ENCODE assay signal across 22 cellular contexts in the genomic region with DNA sequence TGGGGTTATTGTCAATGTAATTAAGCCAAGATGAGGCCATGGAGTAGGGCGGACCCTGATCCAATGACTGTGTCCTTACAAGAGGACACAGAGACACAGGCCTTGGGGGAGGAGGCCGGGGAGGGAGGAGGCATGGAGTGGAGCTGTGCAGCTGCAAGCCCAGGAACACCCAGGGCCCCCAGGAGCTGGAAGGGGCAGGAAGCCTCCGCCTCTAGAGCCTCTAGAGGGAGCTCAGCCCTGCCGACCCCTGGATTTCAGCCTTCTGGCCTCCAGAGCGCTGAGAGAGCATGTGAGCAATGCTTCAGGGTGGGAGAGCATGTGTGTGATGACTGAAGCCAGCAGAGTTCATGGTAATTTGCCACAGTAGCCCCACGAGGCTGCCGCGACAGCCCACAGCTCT.
DNase-seq lines count a peak whose midpoint lies in the region; ATAC-seq and TF ChIP-seq lines count a peak whose summit lies in the region.
"Had no signal": no experiment of that assay in that cellular context is flagged by ENCODE, and none has a peak within 500 bp of the region (broad histone marks: within the 10 kb centered on the region; RNA-seq: fewer than 3 reads in every experiment).

No MANE protein-coding gene starts in this region.

- H3K27me3 ChIP-seq in right atrium auricular region, result no peaks in the 10 kb centered on the region
- H3K27me3 ChIP-seq in aorta (ENCODE audit: control insufficient read depth in 1 of 2, insufficient read depth in 2 of 2, low read length in 1 of 2), result no peaks in the 10 kb centered on the region
- H3K27me3 ChIP-seq: uterus had no signal

- ATAC-seq in Right ventricle myocardium superior (ENCODE audit: poor library complexity) (peak; percentile 70), aorta (ENCODE audit: low FRiP score) (peak; percentile 4), esophagus mucosa (no peak)
- ATAC-seq: natural killer cell treated with Interleukin-12 subunit alpha and Interleukin-12 subunit beta and Interleukin-15 and Interleukin-18, amount 100 ng/mL, for 72 hours had no signal

- no peak for TF ChIP-seq CTCF in right atrium auricular region (IDR thresholded peaks at IDR 0.05)
- peak; percentile 11 for TF ChIP-seq CTCF in choroid plexus epithelial cell (conservative IDR thresholded peaks at IDR 0.05; ENCODE audit: low read depth, low read length)

- no peaks in the 10 kb centered on the region for H3K9me3 ChIP-seq in right atrium auricular region
- H3K9me3 ChIP-seq in aorta (ENCODE audit: control insufficient read depth, low read length), result no peaks in the 10 kb centered on the region
- H3K9me3 ChIP-seq: prostate gland, uterus had no signal

- H3K36me3 ChIP-seq in right atrium auricular region (no peaks in the 10 kb centered on the region), aorta (ENCODE audit: control insufficient read depth in 1 of 2, insufficient read depth in 2 of 2, low read length in 1 of 2) (no peaks in the 10 kb centered on the region)
- H3K36me3 ChIP-seq: prostate gland, uterus had no signal

- WGBS in aorta, 2 donors, result 91 to 93% methylated on average over 8 of the region's 8 CpGs

- H3K27ac ChIP-seq in right atrium auricular region, result no peak overlapping the region
- no peak overlapping the region for H3K27ac ChIP-seq in aorta (ENCODE audit: low read depth in 1 of 2, low read length in 2 of 2)
- H3K27ac ChIP-seq: prostate gland, uterus had no signal

- H3K4me1 ChIP-seq in right atrium auricular region (no peaks in the 10 kb centered on the region), aorta (ENCODE audit: control insufficient read depth in 1 of 2, insufficient read depth in 2 of 2, low read length in 2 of 2) (no peaks in the 10 kb centered on the region)
- H3K4me1 ChIP-seq: prostate gland, uterus had no signal

- H3K4me3 ChIP-seq in right atrium auricular region, result no peak overlapping the region
- H3K4me3 ChIP-seq in choroid plexus epithelial cell (ENCODE audit: low read depth, low read length), result no peak overlapping the region
- no peak overlapping the region for H3K4me3 ChIP-seq in aorta (ENCODE audit: low read length in 2 of 2)
- H3K4me3 ChIP-seq: prostate gland, uterus had no signal

- DNase-seq in Right ventricle myocardium superior (peak; percentile 67), right atrium auricular region (ENCODE audit: low spot score) (no peak), choroid plexus epithelial cell (ENCODE audit: low read depth) (no peak), iPS-NIHi11 (ENCODE audit: low spot score) (peak; percentile 61), aorta (no peak), NCI-H510A (lab: John Stamatoyannopoulos, UW) (no peak)
- DNase-seq in stimulated activated CD8-positive, alpha-beta memory T cell treated with anti-CD3 and anti-CD28 coated beads, Interleukin-4, amount 100 ng/mL, for 48 hours, result no peak
- DNase-seq: activated CD4-positive, alpha-beta T cell treated with anti-CD3 and anti-CD28 coated beads, Interleukin-2, amount 50 U/mL, for 4 hours; activated naive CD4-positive, alpha-beta T cell; activated T-cell treated with anti-CD3 and anti-CD28 coated beads for 4 hours; amniotic stem cell; cerebellar nuclear complex; effector CD4-positive, alpha-beta T cell; GDM1; kidney glomerular epithelial cell; NCI-H1092; NCI-H524 treated with DMSO at 0.1 percent for 48 hours; T-helper 1 cell had no signal

- intact Hi-C loops in Right ventricle myocardium superior (cut with DNase I) (no loop called here), aorta (cut with DNase I) (no loop called here)

Comparison
In these comparisons a context has a peak if more than half of its experiments do, and no peak if none do; other contexts are left out.
1. DNase-seq: peak in Right ventricle myocardium superior (single experiment) and iPS-NIHi11 (single experiment); none in right atrium auricular region (single experiment), choroid plexus epithelial cell (single experiment), aorta (0 of 2), stimulated activated CD8-positive, alpha-beta memory T cell treated with anti-CD3 and anti-CD28 coated beads, Interleukin-4, amount 100 ng/mL, for 48 hours (single experiment) and NCI-H510A (single experiment).